Comparison of ENCODE assay signal across 1 cellular context in genomic region chr2:1823187-1824169, GRCh38.
TF ChIP-seq lines count a peak whose summit lies in the region.

No MANE protein-coding gene starts in this region.

TF ChIP-seq in IMR-90, 13 proteins besides CTCF, POLR2A, EP300 and RAD21:
- no peak for TF ChIP-seq MXI1 (IDR thresholded peaks at IDR 0.05; ENCODE audit: borderline replicate concordance, low read depth, low read length)
- TF ChIP-seq USF2 (IDR thresholded peaks at IDR 0.05; ENCODE audit: low read depth, low read length): no peak
- no peak for TF ChIP-seq RCOR1 (IDR thresholded peaks at IDR 0.05; ENCODE audit: insufficient replicate concordance, low read length)
- no peak for TF ChIP-seq CHD1 (IDR thresholded peaks at IDR 0.05; ENCODE audit: low read depth, low read length)
- no peak for TF ChIP-seq CEBPB (IDR thresholded peaks at IDR 0.05; ENCODE audit: low read depth, low read length)
- no peak for TF ChIP-seq SMC3 (IDR thresholded peaks at IDR 0.05; ENCODE audit: low read depth, low read length)
- no peak for TF ChIP-seq BHLHE40 (IDR thresholded peaks at IDR 0.05; ENCODE audit: low read depth, low read length)
- no peak for TF ChIP-seq FOS (IDR thresholded peaks at IDR 0.05; ENCODE audit: low read depth, low read length)
- TF ChIP-seq NFE2L2 (IDR thresholded peaks at IDR 0.05; ENCODE audit: low read depth, low read length): no peak
